15 cellular contexts compared by ENCODE assay signal in genomic region chr20:48818031-48818370, GRCh38. TPM values are rescaled to one million over a fixed set of nuclear protein-coding genes. Genes with fewer than 3 reads are reported as not detected.
A peak's percentile ranks its signal among the peaks of the same experiment; 100 is the strongest.
DNase-seq lines count a peak whose midpoint lies in the region; ATAC-seq, FAIRE-seq and TF ChIP-seq lines count a peak whose summit lies in the region.
"Had no signal": no experiment of that assay in that cellular context is flagged by ENCODE, and none has a peak within 500 bp of the region (broad histone marks: within the 10 kb centered on the region; RNA-seq: fewer than 3 reads in every experiment).

No MANE protein-coding gene starts in this region.

- no peaks in the 10 kb centered on the region for H3K36me3 ChIP-seq in H1 (ENCODE audit: control insufficient read depth in 2 of 4, insufficient read depth in 4 of 4, low read length in 3 of 4)
- H3K36me3 ChIP-seq: brain microvascular endothelial cell had no signal

- no peak overlapping the region for H2AK5ac ChIP-seq in H1 (ENCODE audit: low read depth, low read length)

- H3K27me3 Mint-ChIP-seq in activated naive CD4-positive, alpha-beta T cell treated with anti-CD3 and anti-CD28 coated beads, Interleukin-2, amount 50 U/mL, for 24 hours, result no peaks in the 10 kb centered on the region
- no peaks in the 10 kb centered on the region for H3K27me3 Mint-ChIP-seq in T-helper 17 cell
- no peaks in the 10 kb centered on the region for H3K27me3 Mint-ChIP-seq in stimulated activated naive B cell treated with anti-CD40 and anti-IgM and Interleukin-4, amounts not matched to agents 10 μg/mL and 1 μg/mL and 100 μg/mL, for 72 hours

- no peaks in the 10 kb centered on the region for H3K9me3 ChIP-seq in T-helper 17 cell (ENCODE audit: control insufficient read depth, low read length, poor library complexity, severe bottlenecking)
- no peaks in the 10 kb centered on the region for H3K9me3 ChIP-seq in H1 (ENCODE audit: insufficient read depth in 2 of 2, low read depth in 1 of 2, low read length in 1 of 2)
- H3K9me3 ChIP-seq: psoas muscle had no signal

- 0 out of 2 replicates have a peak, but pooled peaks cover 2% of the 10 kb centered on the region for H3K23me2 ChIP-seq in H1 (ENCODE audit: low read depth, low read length)

- no peak for TF ChIP-seq RAD21 in H1 (IDR thresholded peaks at IDR 0.05 in 1 of 2, conservative IDR thresholded peaks at IDR 0.05 in 1 of 2; ENCODE audit: low read depth in 2 of 2, low read length in 2 of 2)

- H3K36me3 Mint-ChIP-seq in activated naive CD4-positive, alpha-beta T cell treated with anti-CD3 and anti-CD28 coated beads, Interleukin-2, amount 50 U/mL, for 24 hours, result peaks cover 2% of the 10 kb centered on the region
- H3K36me3 Mint-ChIP-seq in T-helper 17 cell (ENCODE audit: low read depth), result peaks cover 4% of the 10 kb centered on the region
- peaks cover 5 to 21% of the 10 kb centered on the region in 2 donors for H3K36me3 Mint-ChIP-seq in stimulated activated naive B cell treated with anti-CD40 and anti-IgM and Interleukin-4, amounts not matched to agents 10 μg/mL and 1 μg/mL and 100 μg/mL, for 72 hours

- no peak overlapping the region for H2BK5ac ChIP-seq in H1 (ENCODE audit: low read depth, low read length)

- H3K4ac ChIP-seq in H1 (replicated peaks; ENCODE audit: insufficient read length, low read depth, low read length), result no peak overlapping the region

- CTCF ChIA-PET in H1 (lab: Charles Lee; ENCODE audit: partially characterized antibody), result interaction anchor here (0.7 to 1.5 kb wide), 3 partner anchors 117 to 160 kb away, joined by 3 to 7 read pairs (median 3); no protein-coding TSS in a partner anchor
- CTCF ChIA-PET in HEK293T (lab: Yijun Ruan, JAX), result no interaction called here

- no peaks in the 10 kb centered on the region for H4K20me1 ChIP-seq in H1 (replicated peaks in 1 of 2; ENCODE audit: control insufficient read depth in 1 of 2, insufficient read depth in 2 of 2, low read length in 2 of 2)

- no peak overlapping the region for H2BK20ac ChIP-seq in H1 (ENCODE audit: low read length)

- no peak overlapping the region for H3K23ac ChIP-seq in H1 (ENCODE audit: insufficient read length)

- H3K56ac ChIP-seq in H1 (replicated peaks; ENCODE audit: insufficient read length, low read depth, low read length), result no peak overlapping the region

- no peak overlapping the region for H4K5ac ChIP-seq in H1 (ENCODE audit: insufficient read length, low read depth, low read length)

- no peak overlapping the region for H2BK120ac ChIP-seq in H1 (replicated peaks; ENCODE audit: low read depth, low read length)

- no peak overlapping the region for H3K14ac ChIP-seq in H1 (ENCODE audit: insufficient read length)

- FAIRE-seq in H1 (lab: Jason Lieb, UNC), result no peak

- peak overlapping the region; percentile 93 for H3K27ac Mint-ChIP-seq in activated naive CD4-positive, alpha-beta T cell treated with anti-CD3 and anti-CD28 coated beads, Interleukin-2, amount 50 U/mL, for 24 hours
- no peak overlapping the region for H3K27ac Mint-ChIP-seq in T-helper 17 cell
- H3K27ac Mint-ChIP-seq in stimulated activated naive B cell treated with anti-CD40 and anti-IgM and Interleukin-4, amounts not matched to agents 10 μg/mL and 1 μg/mL and 100 μg/mL, for 72 hours, result peak overlapping the region; percentile 81

- H3K27ac ChIP-seq in H1 (ENCODE audit: low read depth, low read length), result no peak overlapping the region
- H3K27ac ChIP-seq: brain microvascular endothelial cell, KMS-11, psoas muscle had no signal

- no peak overlapping the region for H3K9ac ChIP-seq in H1 (replicated peaks in 1 of 4; ENCODE audit: extremely low read depth in 1 of 4, low read depth in 3 of 4, low read length in 3 of 4)
- H3K9ac ChIP-seq: KMS-11 had no signal

- H4K91ac ChIP-seq in H1 (replicated peaks; ENCODE audit: insufficient read length, low read length), result no peak overlapping the region

- no peaks in the 10 kb centered on the region for H3K27me3 ChIP-seq in H1 (replicated peaks in 1 of 4; ENCODE audit: control insufficient read depth in 3 of 4, extremely low read depth in 1 of 4, insufficient read depth in 3 of 4, low read length in 3 of 4)
- H3K27me3 ChIP-seq: brain microvascular endothelial cell, dorsolateral prefrontal cortex had no signal

- TF ChIP-seq CTCF in H1 (IDR thresholded peaks at IDR 0.05; ENCODE audit: control extremely low read depth in 1 of 3, insufficient read depth in 1 of 3, low read depth in 1 of 3, low read length in 3 of 3), result no peak

- H3K4me3 Mint-ChIP-seq in activated naive CD4-positive, alpha-beta T cell treated with anti-CD3 and anti-CD28 coated beads, Interleukin-2, amount 50 U/mL, for 24 hours, result peak overlapping the region; percentile 61
- peak overlapping the region; percentile 96 for H3K4me3 Mint-ChIP-seq in T-helper 17 cell
- peak overlapping the region; percentile 62 to 68 for H3K4me3 Mint-ChIP-seq in stimulated activated naive B cell treated with anti-CD40 and anti-IgM and Interleukin-4, amounts not matched to agents 10 μg/mL and 1 μg/mL and 100 μg/mL, for 72 hours

- no peaks in the 10 kb centered on the region; the same call in 1 of the 2 replicates for H3K79me1 ChIP-seq in H1 (ENCODE audit: low read depth, low read length)

- WGBS in H1 (ENCODE audit: extremely low coverage in 1 of 2, insufficient coverage in 1 of 2, insufficient read length in 1 of 2, insufficient replicate concordance in 2 of 2, low coverage in 1 of 2, low lambda C conversion rate in 2 of 2, missing lambda C conversion rate in 1 of 2), 2 experiments, result 84% methylated on average over 7 of the region's 7 CpGs; no CpG with 5 or more reads in 1 of the 2 experiments

- TF ChIP-seq POLR2A in H1 (IDR thresholded peaks at IDR 0.05; ENCODE audit: control extremely low read depth in 1 of 2, low read depth in 2 of 2, low read length in 2 of 2), result no peak

- no peak overlapping the region for H3K4me3 ChIP-seq in H1 (ENCODE audit: extremely low read depth in 1 of 4, insufficient read depth in 2 of 4, low read depth in 3 of 4, low read length in 4 of 4)
- H3K4me3 ChIP-seq: dorsolateral prefrontal cortex, psoas muscle had no signal

- peaks cover 0 to 3% (median 3%) of the 10 kb centered on the region in 4 experiments; a peak in 4 of 7 replicates for H3K4me1 ChIP-seq in H1 (replicated peaks in 1 of 4; ENCODE audit: control insufficient read depth in 3 of 4, insufficient read depth in 4 of 4, low read length in 3 of 4)
- H3K4me1 ChIP-seq: psoas muscle had no signal

- H2AFZ ChIP-seq in H1 (ENCODE audit: low read length), result no peak overlapping the region

- no peaks in the 10 kb centered on the region for H3K9me3 Mint-ChIP-seq in activated naive CD4-positive, alpha-beta T cell treated with anti-CD3 and anti-CD28 coated beads, Interleukin-2, amount 50 U/mL, for 24 hours
- H3K9me3 Mint-ChIP-seq in stimulated activated naive B cell treated with anti-CD40 and anti-IgM and Interleukin-4, amounts not matched to agents 10 μg/mL and 1 μg/mL and 100 μg/mL, for 72 hours, result peaks cover 0 to 1% of the 10 kb centered on the region in 2 donors

- H3K4me1 Mint-ChIP-seq in activated naive CD4-positive, alpha-beta T cell treated with anti-CD3 and anti-CD28 coated beads, Interleukin-2, amount 50 U/mL, for 24 hours, result peaks cover 62% of the 10 kb centered on the region
- H3K4me1 Mint-ChIP-seq in T-helper 17 cell, result peaks cover 77% of the 10 kb centered on the region
- peaks cover 64 to 66% of the 10 kb centered on the region in 2 donors for H3K4me1 Mint-ChIP-seq in stimulated activated naive B cell treated with anti-CD40 and anti-IgM and Interleukin-4, amounts not matched to agents 10 μg/mL and 1 μg/mL and 100 μg/mL, for 72 hours

- no peak for DNase-seq in activated naive CD4-positive, alpha-beta T cell (lab: John Stamatoyannopoulos, UW)
- DNase-seq in T-helper 17 cell (no peak), H1 (ENCODE audit: low read depth in 1 of 2, low spot score in 2 of 2) (no peak), HEK293T (ENCODE audit: extremely low spot score) (no peak), hypothalamus (lab: John Stamatoyannopoulos, UW) (no peak)
- DNase-seq in stimulated activated naive B cell treated with anti-CD40 and anti-IgM and Interleukin-4, amounts not matched to agents 10 μg/mL and 1 μg/mL and 100 μg/mL, for 72 hours, result no peak
- DNase-seq: brain microvascular endothelial cell, DMS 273 treated with DMSO at 0.1 percent for 48 hours, dorsolateral prefrontal cortex, NCI-H1417 treated with DMSO at 0.1 percent for 48 hours, psoas muscle had no signal

- H3K79me2 ChIP-seq in H1 (ENCODE audit: control insufficient read depth in 1 of 2, insufficient read depth in 2 of 2, low read length in 2 of 2), result no peaks in the 10 kb centered on the region

- no peak overlapping the region for H2BK15ac ChIP-seq in H1 (ENCODE audit: low read length)

- no peak for TF ChIP-seq EP300 in H1 (IDR thresholded peaks at IDR 0.05; ENCODE audit: borderline replicate concordance in 1 of 2, low read depth in 2 of 2, low read length in 2 of 2)

- POLR2A ChIA-PET in H1 (lab: Charles Lee; ENCODE audit: partially characterized antibody) (interaction anchor here (1.1 kb wide), 1 partner anchor 1165 kb away, joined by 3 read pairs; no protein-coding TSS in a partner anchor), HEK293T (lab: Yijun Ruan, JAX) (no interaction called here)

- no peak overlapping the region for H3K4me2 ChIP-seq in H1 (ENCODE audit: insufficient read depth in 1 of 2, low read depth in 2 of 2, low read length in 2 of 2)
- H3K4me2 ChIP-seq: KMS-11 had no signal

- H4K8ac ChIP-seq in H1 (ENCODE audit: extremely low read depth, insufficient read depth, low read length), result no peak overlapping the region

- no peak overlapping the region for H2BK12ac ChIP-seq in H1 (ENCODE audit: low read depth, low read length)

- ATAC-seq in T-helper 17 cell, result no peak
- no peak for ATAC-seq in stimulated activated naive B cell treated with anti-CD40 and anti-IgM and Interleukin-4, amounts not matched to agents 10 μg/mL and 1 μg/mL and 100 μg/mL, for 72 hours (replicated peaks)
- no peak for ATAC-seq in HG02884 (IDR thresholded peaks at IDR 0.05; ENCODE audit: unreplicated experiment)
- ATAC-seq: psoas muscle, Right ventricle myocardium inferior had no signal

- no peak overlapping the region for H3K18ac ChIP-seq in H1 (ENCODE audit: extremely low read depth, low read length)

TF ChIP-seq in H1, 55 proteins besides CTCF, POLR2A, EP300 and RAD21 (continues in another document):
- peak; percentile 89 for TF ChIP-seq KDM1A (IDR thresholded peaks at IDR 0.05; ENCODE audit: borderline replicate concordance, low read length)

RNA-seq across cellular contexts. Expression of gene PREX1, which starts 9.8 kb away (rescaled TPM):
- 100 to 1,000 TPM; 188 to 200 TPM for total RNA-seq in T-helper 17 cell
- total RNA-seq in H1 (2021; fragmentation: NEBNext Ultra II Directional; extraction: Animal tissue kit (Norgen Biotek cat#: 25700)), result 12.8 and 13.5 TPM in 2 replicates
- polyA plus RNA-seq in H1 (2011; rRNA removed), result 10.7 and 13.4 TPM in 2 replicates
- polyA plus RNA-seq in H1 (2011; cell fraction: cytosol; rRNA removed), result 9.6 TPM
- polyA plus RNA-seq in H1 (2011; cell fraction: nucleus; rRNA removed), result 17.7 TPM
- 8.8 to 13.0 TPM (median 12.7 TPM) in 4 replicates for polyA plus RNA-seq in H1 (2012, experiment 1 of 2)
- 8.5 TPM for polyA plus RNA-seq in H1 (2012, experiment 2 of 2)
- 6.3 TPM for polyA plus RNA-seq in H1 (2013, experiment 1 of 2)
- 6.2 TPM for polyA plus RNA-seq in H1 (2013, experiment 2 of 2)
- polyA minus RNA-seq in H1 (2011; rRNA and poly(A)+ RNA removed), result 12.9 and 16.1 TPM in 2 replicates
- polyA minus RNA-seq in H1 (2011; cell fraction: cytosol; rRNA and poly(A)+ RNA removed), result 9.6 TPM
- polyA minus RNA-seq in H1 (2011; cell fraction: nucleus; rRNA and poly(A)+ RNA removed), result 8.8 TPM

Comparison
In these comparisons a context has a peak if more than half of its experiments do, and no peak if none do; other contexts are left out.
1. RNA of gene PREX1, which starts 9.8 kb away (total RNA-seq): 188 to 200 TPM in T-helper 17 cell; 12.8 to 13.5 TPM in H1; every median in the first group is over 10 times any median in the second.
2. Peak in every context shown above with its lines, with median percentiles within 50 percentile points of each other: H3K4me3 Mint-ChIP-seq.